In genomic region chr6:40414617-40415016, GRCh38 we compare ENCODE assay signal across 22 cellular contexts.
DNase-seq lines count a peak whose midpoint lies in the region; ATAC-seq, FAIRE-seq and TF ChIP-seq lines count a peak whose summit lies in the region.
"Had no signal": no experiment of that assay in that cellular context is flagged by ENCODE, and none has a peak within 500 bp of the region (broad histone marks: within the 10 kb centered on the region; RNA-seq: fewer than 3 reads in every experiment).

No MANE protein-coding gene starts in this region.

- no peaks in the 10 kb centered on the region for H4K20me1 ChIP-seq in H1 (replicated peaks in 1 of 2; ENCODE audit: control insufficient read depth in 1 of 2, insufficient read depth in 2 of 2, low read length in 2 of 2)
- H4K20me1 ChIP-seq: BLaER1 treated with 17β-estradiol and CSF1 and Interleukin-3, amounts not matched to agents 10 nM and 100 nM had no signal

- no peak for TF ChIP-seq CTCF in H1 (IDR thresholded peaks at IDR 0.05; ENCODE audit: control extremely low read depth in 1 of 3, insufficient read depth in 1 of 3, low read depth in 1 of 3, low read length in 3 of 3)
- no peak for TF ChIP-seq CTCF in sigmoid colon (IDR thresholded peaks at IDR 0.05)

- TF ChIP-seq EP300 in H1 (IDR thresholded peaks at IDR 0.05; ENCODE audit: borderline replicate concordance in 1 of 2, low read depth in 2 of 2, low read length in 2 of 2) (no peak), sigmoid colon (IDR thresholded peaks at IDR 0.05) (no peak)

- intact Hi-C loops in sigmoid colon (cut with DNase I): no loop called here

- no peaks in the 10 kb centered on the region for H3K9me3 ChIP-seq in H1 (ENCODE audit: insufficient read depth in 2 of 2, low read depth in 1 of 2, low read length in 1 of 2)
- H3K9me3 ChIP-seq in neuronal stem cell (replicated peaks in 1 of 2; ENCODE audit: control insufficient read depth in 2 of 2, insufficient read depth in 1 of 2, low read depth in 1 of 2, low read length in 2 of 2): no peaks in the 10 kb centered on the region
- no peaks in the 10 kb centered on the region for H3K9me3 ChIP-seq in sigmoid colon
- H3K9me3 ChIP-seq: BLaER1 treated with 17β-estradiol and CSF1 and Interleukin-3, amounts not matched to agents 10 nM and 100 nM; Caco-2 had no signal

- H2BK5ac ChIP-seq in H1 (ENCODE audit: low read depth, low read length): no peak overlapping the region
- no peak overlapping the region for H2BK5ac ChIP-seq in neuronal stem cell (ENCODE audit: low read length)

- no peak for ATAC-seq in GM21786 (IDR thresholded peaks at IDR 0.05; ENCODE audit: unreplicated experiment)
- ATAC-seq: CD8-positive, alpha-beta T cell had no signal

- no peak overlapping the region for H2BK20ac ChIP-seq in H1 (ENCODE audit: low read length)

- H2BK15ac ChIP-seq in H1 (ENCODE audit: low read length): no peak overlapping the region
- no peak overlapping the region for H2BK15ac ChIP-seq in neuronal stem cell (ENCODE audit: low read length)

- no peak for TF ChIP-seq RAD21 in H1 (IDR thresholded peaks at IDR 0.05 in 1 of 2, conservative IDR thresholded peaks at IDR 0.05 in 1 of 2; ENCODE audit: low read depth in 2 of 2, low read length in 2 of 2)

- H4K8ac ChIP-seq in H1 (ENCODE audit: extremely low read depth, insufficient read depth, low read length) (no peak overlapping the region), neuronal stem cell (ENCODE audit: low read depth, low read length) (no peak overlapping the region)

- DNase-seq in H1 (ENCODE audit: low read depth in 1 of 2, low spot score in 2 of 2): no peak
- no peak for DNase-seq in neuronal stem cell (ENCODE audit: low spot score)
- peak; percentile 12 for DNase-seq in sigmoid colon
- DNase-seq in AG08395 (ENCODE audit: low spot score): no peak
- no peak for DNase-seq in cerebellar cortex (ENCODE audit: low spot score)
- DNase-seq: 8988T; ACHN; AML-193; Caco-2; Calu3; CD4-positive, alpha-beta T cell; CD8-positive, alpha-beta T cell; DMS79 treated with DMSO at 0.1 percent for 48 hours; GF-D8 had no signal

- no peak for FAIRE-seq in H1 (lab: Jason Lieb, UNC)
- FAIRE-seq: A204.1, D721Med, G401.6, GM12891, GM19239 had no signal

- H2BK12ac ChIP-seq in H1 (ENCODE audit: low read depth, low read length): peak overlapping the region; percentile 83; the same call in 1 of the 2 replicates
- H2BK12ac ChIP-seq in neuronal stem cell (ENCODE audit: low read length): no peak overlapping the region

- H2AK5ac ChIP-seq in H1 (ENCODE audit: low read depth, low read length) (no peak overlapping the region), neuronal stem cell (ENCODE audit: low read depth, low read length) (no peak overlapping the region)

- WGBS in H1 (ENCODE audit: extremely low coverage in 1 of 2, insufficient coverage in 1 of 2, insufficient read length in 1 of 2, insufficient replicate concordance in 2 of 2, low coverage in 1 of 2, low lambda C conversion rate in 2 of 2, missing lambda C conversion rate in 1 of 2), 2 experiments: 92% methylated on average over 6 of the region's 6 CpGs; no CpG with 5 or more reads in 1 of the 2 experiments
- WGBS in neuronal stem cell (ENCODE audit: extremely low coverage in 2 of 2, insufficient read length in 2 of 2, insufficient replicate concordance in 1 of 2), 2 donors: no CpG with 5 or more reads among the region's 6 CpGs
- 70 to 85% methylated on average over 6 of the region's 6 CpGs for WGBS in sigmoid colon, 2 donors

- H3K4me1 ChIP-seq in H1 (replicated peaks in 1 of 4; ENCODE audit: control insufficient read depth in 3 of 4, insufficient read depth in 4 of 4, low read length in 3 of 4) (peaks cover 8 to 20% (median 14%) of the 10 kb centered on the region in 4 experiments), neuronal stem cell (ENCODE audit: control insufficient read depth in 2 of 2, insufficient read depth in 1 of 2, low read depth in 1 of 2, low read length in 2 of 2) (peaks cover 0 to 4% of the 10 kb centered on the region in 2 donors), sigmoid colon (no peaks in the 10 kb centered on the region)
- H3K4me1 ChIP-seq: Caco-2 had no signal

- no peak overlapping the region for H3K4me2 ChIP-seq in H1 (ENCODE audit: insufficient read depth in 1 of 2, low read depth in 2 of 2, low read length in 2 of 2)
- no peak overlapping the region for H3K4me2 ChIP-seq in neuronal stem cell (ENCODE audit: insufficient read depth, low read length, poor library complexity, severe bottlenecking)
- H3K4me2 ChIP-seq: BLaER1 treated with 17β-estradiol and CSF1 and Interleukin-3, amounts not matched to agents 10 nM and 100 nM had no signal

- H3K79me1 ChIP-seq in H1 (ENCODE audit: low read depth, low read length) (no peaks in the 10 kb centered on the region), neuronal stem cell (ENCODE audit: low read depth, low read length) (no peaks in the 10 kb centered on the region)

- no peak for TF ChIP-seq POLR2A in H1 (IDR thresholded peaks at IDR 0.05; ENCODE audit: control extremely low read depth in 1 of 2, low read depth in 2 of 2, low read length in 2 of 2)
- TF ChIP-seq POLR2A in sigmoid colon (IDR thresholded peaks at IDR 0.05): no peak

- H3K27me3 ChIP-seq in H1 (replicated peaks in 1 of 4; ENCODE audit: control insufficient read depth in 3 of 4, extremely low read depth in 1 of 4, insufficient read depth in 3 of 4, low read length in 3 of 4) (no peaks in the 10 kb centered on the region), neuronal stem cell (ENCODE audit: control insufficient read depth in 3 of 3, insufficient read depth in 3 of 3, low read depth in 1 of 3, low read length in 3 of 3) (no peaks in the 10 kb centered on the region), sigmoid colon (no peaks in the 10 kb centered on the region)
- H3K27me3 ChIP-seq: BLaER1 treated with 17β-estradiol and CSF1 and Interleukin-3, amounts not matched to agents 10 nM and 100 nM had no signal

- H3K36me3 ChIP-seq in H1 (ENCODE audit: control insufficient read depth in 2 of 4, insufficient read depth in 4 of 4, low read length in 3 of 4): no peaks in the 10 kb centered on the region
- no peaks in the 10 kb centered on the region for H3K36me3 ChIP-seq in neuronal stem cell (replicated peaks in 1 of 2; ENCODE audit: control insufficient read depth in 2 of 2, insufficient read depth in 2 of 2, low read length in 2 of 2)
- H3K36me3 ChIP-seq in sigmoid colon: no peaks in the 10 kb centered on the region
- H3K36me3 ChIP-seq: BLaER1 treated with 17β-estradiol and CSF1 and Interleukin-3, amounts not matched to agents 10 nM and 100 nM had no signal

- H3K14ac ChIP-seq in H1 (ENCODE audit: insufficient read length) (no peak overlapping the region), neuronal stem cell (ENCODE audit: low read length) (no peak overlapping the region)

- H3K4ac ChIP-seq in H1 (replicated peaks; ENCODE audit: insufficient read length, low read depth, low read length): no peak overlapping the region
- no peak overlapping the region for H3K4ac ChIP-seq in neuronal stem cell (ENCODE audit: low read length)

- POLR2A ChIA-PET in H1 (lab: Charles Lee; ENCODE audit: partially characterized antibody): interaction anchor here (0.6 kb wide), 1 partner anchor 1477 kb away, joined by 3 read pairs; no protein-coding TSS in a partner anchor

- H3K18ac ChIP-seq in H1 (ENCODE audit: extremely low read depth, low read length) (no peak overlapping the region), neuronal stem cell (ENCODE audit: low read length) (no peak overlapping the region)

- CTCF ChIA-PET in H1 (lab: Charles Lee; ENCODE audit: partially characterized antibody): interaction anchor here (0.7 to 1.2 kb wide), 5 partner anchors 19 to 108 kb away, joined by 3 to 5 read pairs (median 3); no protein-coding TSS in a partner anchor

- no peaks in the 10 kb centered on the region for H3K79me2 ChIP-seq in H1 (ENCODE audit: control insufficient read depth in 1 of 2, insufficient read depth in 2 of 2, low read length in 2 of 2)

- no peak overlapping the region for H3K27ac ChIP-seq in H1 (ENCODE audit: low read depth, low read length)
- H3K27ac ChIP-seq in neuronal stem cell (replicated peaks; ENCODE audit: low read length): no peak overlapping the region
- H3K27ac ChIP-seq in sigmoid colon: no peak overlapping the region
- H3K27ac ChIP-seq: BLaER1 treated with 17β-estradiol and CSF1 and Interleukin-3, amounts not matched to agents 10 nM and 100 nM; C4-2B had no signal

- H3K23me2 ChIP-seq in H1 (ENCODE audit: low read depth, low read length): no peaks in the 10 kb centered on the region

- H3K56ac ChIP-seq in H1 (replicated peaks; ENCODE audit: insufficient read length, low read depth, low read length): no peak overlapping the region

- H3K4me3 ChIP-seq in H1 (ENCODE audit: extremely low read depth in 1 of 4, insufficient read depth in 2 of 4, low read depth in 3 of 4, low read length in 4 of 4): no peak overlapping the region
- H3K4me3 ChIP-seq in neuronal stem cell (ENCODE audit: low read length in 2 of 2): no peak overlapping the region
- H3K4me3 ChIP-seq in sigmoid colon: no peak overlapping the region
- H3K4me3 ChIP-seq: BLaER1 treated with 17β-estradiol and CSF1 and Interleukin-3, amounts not matched to agents 10 nM and 100 nM had no signal

- H4K5ac ChIP-seq in H1 (ENCODE audit: insufficient read length, low read depth, low read length): no peak overlapping the region

- H3K23ac ChIP-seq in H1 (ENCODE audit: insufficient read length) (no peak overlapping the region), neuronal stem cell (ENCODE audit: low read depth, low read length, poor library complexity) (peak overlapping the region; percentile 11)

- H2AFZ ChIP-seq in H1 (ENCODE audit: low read length) (no peak overlapping the region), neuronal stem cell (ENCODE audit: low read length) (no peak overlapping the region)

- H3K9ac ChIP-seq in H1 (replicated peaks in 1 of 4; ENCODE audit: extremely low read depth in 1 of 4, low read depth in 3 of 4, low read length in 3 of 4) (no peak overlapping the region), neuronal stem cell (ENCODE audit: low read depth, low read length, poor library complexity) (no peak overlapping the region)
- H3K9ac ChIP-seq: BLaER1 treated with 17β-estradiol and CSF1 and Interleukin-3, amounts not matched to agents 10 nM and 100 nM had no signal

- H2BK120ac ChIP-seq in H1 (replicated peaks; ENCODE audit: low read depth, low read length): no peak overlapping the region
- H2BK120ac ChIP-seq in neuronal stem cell (ENCODE audit: low read depth, low read length): no peak overlapping the region

- H4K91ac ChIP-seq in H1 (replicated peaks; ENCODE audit: insufficient read length, low read length): no peak overlapping the region
- no peak overlapping the region for H4K91ac ChIP-seq in neuronal stem cell (ENCODE audit: low read depth, low read length, poor library complexity)

TF ChIP-seq in H1, 55 proteins besides CTCF, POLR2A, EP300 and RAD21 (continues in another document):
- no peak for TF ChIP-seq CREB1 (IDR thresholded peaks at IDR 0.05)
- no peak for TF ChIP-seq GABPA (IDR thresholded peaks at IDR 0.05; ENCODE audit: borderline replicate concordance, insufficient read depth, low read length)
- no peak for TF ChIP-seq RBBP5 (IDR thresholded peaks at IDR 0.05; ENCODE audit: borderline replicate concordance, low read depth, low read length)
- no peak for TF ChIP-seq POU5F1 (IDR thresholded peaks at IDR 0.05; ENCODE audit: low read depth, low read length)
- no peak for TF ChIP-seq NRF1 (IDR thresholded peaks at IDR 0.05; ENCODE audit: low read depth, low read length)
- no peak for TF ChIP-seq NANOG (IDR thresholded peaks at IDR 0.05; ENCODE audit: insufficient read depth, low read depth, low read length, poor library complexity, severe bottlenecking)
